In genomic region chr7:122448893-122449589, GRCh38 we compare ENCODE assay signal across 25 cellular contexts.
"Had no signal": no experiment of that assay in that cellular context is flagged by ENCODE, and none has a peak within 500 bp of the region (broad histone marks: within the 10 kb centered on the region; RNA-seq: fewer than 3 reads in every experiment).

No MANE protein-coding gene starts in this region.

- H3K27ac Mint-ChIP-seq: IgD-negative memory B cell had no signal

- H3K27me3 Mint-ChIP-seq: IgD-negative memory B cell had no signal

- H3K36me3 Mint-ChIP-seq: IgD-negative memory B cell had no signal

- H3K9me3 ChIP-seq: SK-N-SH had no signal

- H3K4me3 ChIP-seq: K562 had no signal

- H3K27ac ChIP-seq: HL-60, KMS-11, RWPE1 had no signal

- DNase-seq: Kasumi-1; MM.1S; NCI-H1092 treated with DMSO at 0.1 percent for 48 hours; NCI-H1436; NCI-H187; NCI-H2029; NCI-H2171; NCI-H226; NCI-H446; NCI-H510A; NCI-H524 treated with DMSO at 0.1 percent for 48 hours; NCI-H69; NCI-H774; NK-92 treated with Interleukin-12 subunit alpha and Interleukin-12 subunit beta, amount 100 ng/mL, for 24 hours; PC-3; SHP77; SK-N-SH; T-helper 1 cell; T-helper 2 cell had no signal

- H3K4me3 Mint-ChIP-seq: IgD-negative memory B cell had no signal

- ATAC-seq: K562, Panc1, PC-3 had no signal

- H3K4me1 Mint-ChIP-seq: IgD-negative memory B cell had no signal

- H3K9ac ChIP-seq: KMS-11, SK-N-SH had no signal

- H3K4me2 ChIP-seq: KMS-11, SK-N-SH had no signal
